Comparison of ENCODE assay signal across 15 cellular contexts in the genomic region with DNA sequence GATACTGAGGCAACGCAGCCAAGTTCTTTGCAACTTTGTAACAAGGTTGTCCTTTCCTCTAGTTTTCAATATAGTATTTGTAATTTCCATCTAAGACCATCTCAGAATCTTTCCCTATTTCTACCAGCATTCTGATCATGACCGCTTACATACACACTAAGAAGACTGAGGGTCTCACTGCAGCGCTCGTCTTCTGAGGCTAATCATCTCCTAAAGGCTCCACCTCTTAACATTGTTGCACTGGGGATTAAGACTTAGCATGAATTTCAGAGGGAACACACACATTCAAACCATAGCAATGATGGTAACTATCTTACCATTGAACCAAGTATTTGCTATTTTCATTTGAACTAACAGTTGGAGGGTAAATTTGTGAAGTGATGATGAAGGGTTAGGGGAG.
"Had no signal": no experiment of that assay in that cellular context is flagged by ENCODE, and none has a peak within 500 bp of the region (broad histone marks: within the 10 kb centered on the region; RNA-seq: fewer than 3 reads in every experiment).

No MANE protein-coding gene starts in this region.

- DNase-seq: activated CD4-positive, alpha-beta T cell treated with anti-CD3 and anti-CD28 coated beads, Interleukin-2, amount 50 U/mL, for 1 hour; activated CD8-positive, alpha-beta memory T cell treated with anti-CD3 and anti-CD28 coated beads for 24 hours; activated naive CD4-positive, alpha-beta T cell; activated naive CD8-positive, alpha-beta T cell treated with anti-CD3 and anti-CD28 coated beads, Interleukin-2, amount 10 ng/mL, durations not matched to agents 7 days and 5 days; cortex of kidney; effector CD8-positive, alpha-beta T cell; foreskin melanocyte; head of caudate nucleus; kidney; left ventricle myocardium inferior; naive thymus-derived CD8-positive, alpha-beta T cell; right lobe of liver; stimulated activated naive CD8-positive, alpha-beta T cell treated with anti-CD3 and anti-CD28 coated beads, Interleukin-15, amount 100 ng/mL, for 72 hours; upper lobe of right lung had no signal

- H3K4me1 Mint-ChIP-seq: activated naive CD8-positive, alpha-beta T cell treated with anti-CD3 and anti-CD28 coated beads, Interleukin-2, amount 10 ng/mL, durations not matched to agents 7 days and 5 days; naive thymus-derived CD8-positive, alpha-beta T cell; stimulated activated naive CD8-positive, alpha-beta T cell treated with anti-CD3 and anti-CD28 coated beads, Interleukin-15, amount 100 ng/mL, for 72 hours had no signal

- H3K27me3 ChIP-seq: right lobe of liver, upper lobe of right lung had no signal

- H3K4me3 Mint-ChIP-seq: activated naive CD8-positive, alpha-beta T cell treated with anti-CD3 and anti-CD28 coated beads, Interleukin-2, amount 10 ng/mL, durations not matched to agents 7 days and 5 days; activated T-helper 1 cell treated with anti-CD3 and anti-CD28 coated beads, Interleukin-12 subunit alpha, Interleukin-12 subunit beta, Interleukin-2, Interleukin-4 antibody, amounts not matched to agents 30 ng/mL and 10 ng/mL and 1 ng/mL, durations not matched to agents 14 hours and 24 hours and 36 hours; naive thymus-derived CD8-positive, alpha-beta T cell; stimulated activated naive CD8-positive, alpha-beta T cell treated with anti-CD3 and anti-CD28 coated beads, Interleukin-15, amount 100 ng/mL, for 72 hours had no signal

- H3K27ac Mint-ChIP-seq: activated naive CD8-positive, alpha-beta T cell treated with anti-CD3 and anti-CD28 coated beads, Interleukin-2, amount 10 ng/mL, durations not matched to agents 7 days and 5 days; activated T-helper 1 cell treated with anti-CD3 and anti-CD28 coated beads, Interleukin-12 subunit alpha, Interleukin-12 subunit beta, Interleukin-2, Interleukin-4 antibody, amounts not matched to agents 30 ng/mL and 10 ng/mL and 1 ng/mL, durations not matched to agents 14 hours and 24 hours and 36 hours; naive thymus-derived CD8-positive, alpha-beta T cell; stimulated activated naive CD8-positive, alpha-beta T cell treated with anti-CD3 and anti-CD28 coated beads, Interleukin-15, amount 100 ng/mL, for 72 hours had no signal

- H3K9me3 ChIP-seq: left ventricle myocardium inferior, right lobe of liver, upper lobe of right lung had no signal

- H3K36me3 ChIP-seq: left ventricle myocardium inferior, right lobe of liver, upper lobe of right lung had no signal

- H3K36me3 Mint-ChIP-seq: activated naive CD8-positive, alpha-beta T cell treated with anti-CD3 and anti-CD28 coated beads, Interleukin-2, amount 10 ng/mL, durations not matched to agents 7 days and 5 days; naive thymus-derived CD8-positive, alpha-beta T cell had no signal

- H3K27ac ChIP-seq: left ventricle myocardium inferior, right lobe of liver, upper lobe of right lung had no signal

- H3K4me3 ChIP-seq: left ventricle myocardium inferior, right lobe of liver, upper lobe of right lung had no signal

- H3K9me3 Mint-ChIP-seq: activated naive CD8-positive, alpha-beta T cell treated with anti-CD3 and anti-CD28 coated beads, Interleukin-2, amount 10 ng/mL, durations not matched to agents 7 days and 5 days; activated T-helper 1 cell treated with anti-CD3 and anti-CD28 coated beads, Interleukin-12 subunit alpha, Interleukin-12 subunit beta, Interleukin-2, Interleukin-4 antibody, amounts not matched to agents 30 ng/mL and 10 ng/mL and 1 ng/mL, durations not matched to agents 14 hours and 24 hours and 36 hours had no signal

- H3K4me1 ChIP-seq: left ventricle myocardium inferior, right lobe of liver, upper lobe of right lung had no signal
